Comparison of ENCODE assay signal across 1 cellular context in the genomic region with DNA sequence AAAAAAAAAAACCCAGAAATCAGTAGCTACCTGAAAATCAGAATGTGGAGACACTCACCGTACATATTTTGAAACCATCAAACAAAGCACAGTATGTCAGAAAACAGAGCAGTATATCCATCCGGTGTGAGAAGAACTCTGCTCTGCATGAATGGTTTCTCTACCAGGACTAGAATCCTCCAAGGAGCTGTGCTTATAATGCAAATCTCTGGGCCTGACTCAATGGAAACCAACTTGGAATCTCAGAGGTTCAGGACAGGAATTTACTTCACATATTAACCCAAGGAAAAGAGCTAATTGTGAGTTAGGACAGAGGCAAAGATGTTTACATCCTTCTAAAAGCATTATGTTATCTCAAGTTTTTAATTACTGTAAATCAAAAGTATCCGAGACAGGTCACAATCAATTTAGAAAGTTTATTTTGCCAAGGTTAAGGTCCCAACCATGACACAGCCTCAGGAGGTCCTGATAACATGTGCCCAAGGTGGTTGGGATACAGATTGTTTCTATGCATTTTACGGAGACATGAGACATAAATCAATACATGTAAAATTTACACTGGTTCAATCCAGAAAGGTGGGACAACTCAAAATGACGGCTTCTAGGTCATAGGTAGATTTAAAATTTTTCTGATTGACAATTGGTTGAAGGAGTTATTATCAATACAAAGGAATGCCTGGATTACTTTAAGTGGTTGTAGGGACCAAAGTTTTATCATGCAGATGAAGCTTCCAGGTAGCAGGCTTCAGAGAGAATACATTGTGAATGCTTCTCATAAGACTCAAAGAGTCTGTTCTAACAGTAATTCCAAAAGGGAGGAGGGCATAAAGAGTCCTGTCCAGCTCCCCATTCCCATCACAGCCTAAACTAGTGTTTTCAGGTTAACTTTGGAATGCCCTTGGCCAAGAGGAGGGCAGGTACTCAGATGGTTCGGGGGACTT.
TF ChIP-seq lines count a peak whose summit lies in the region.

No MANE protein-coding gene starts in this region.

TF ChIP-seq in GM23338, 12 proteins besides CTCF, POLR2A, EP300 and RAD21 (continued from another document):
- TF ChIP-seq CREB1 (CRISPR knock-in tag; IDR thresholded peaks at IDR 0.05; ENCODE audit: low read depth) (no peak), JUNB (IDR thresholded peaks at IDR 0.05; ENCODE audit: unreplicated experiment) (no peak), STAT1 (IDR thresholded peaks at IDR 0.05; ENCODE audit: unreplicated experiment) (no peak), ZNF114 (CRISPR knock-in tag; IDR thresholded peaks at IDR 0.05) (no peak), ZNF331 (CRISPR knock-in tag; IDR thresholded peaks at IDR 0.05; ENCODE audit: low read depth) (peak; percentile 60)
